13 cellular contexts compared by ENCODE assay signal in genomic region chr21:26800455-26801454, GRCh38. TPM values are rescaled to one million over a fixed set of nuclear protein-coding genes. Genes with fewer than 3 reads are reported as not detected.
DNase-seq lines count a peak whose midpoint lies in the region; ATAC-seq and TF ChIP-seq lines count a peak whose summit lies in the region.
"Had no signal": no experiment of that assay in that cellular context is flagged by ENCODE, and none has a peak within 500 bp of the region (broad histone marks: within the 10 kb centered on the region; RNA-seq: fewer than 3 reads in every experiment).

No MANE protein-coding gene starts in this region.

- peak overlapping the region; percentile 35 to 73 (median 56) for H3K27ac ChIP-seq in Peyer's patch
- H3K27ac ChIP-seq: HL-60 had no signal

- H3K36me3 ChIP-seq in Peyer's patch, result no peaks in the 10 kb centered on the region

- no peaks in the 10 kb centered on the region for H3K27me3 ChIP-seq in Peyer's patch

- no peaks in the 10 kb centered on the region for H3K4me1 ChIP-seq in Peyer's patch

- peaks cover 14% of the 10 kb centered on the region for H3K9me3 Mint-ChIP-seq in type B pancreatic cell

- no peak for TF ChIP-seq POLR2A in Peyer's patch (IDR thresholded peaks at IDR 0.05)

- DNase-seq in Peyer's patch, result no peak
- peak; percentile 85 for DNase-seq in fibroblast of gingiva (ENCODE audit: low read depth)
- DNase-seq in myocyte (ENCODE audit: low read depth), result peak; percentile 21
- DNase-seq in type B pancreatic cell (ENCODE audit: extremely low spot score, unreplicated experiment), result no peak
- DNase-seq in HT-29 (ENCODE audit: low spot score), result no peak
- DNase-seq in stimulated activated CD4-positive, alpha-beta T cell treated with anti-CD3 and anti-CD28 coated beads, Interleukin-2, amount 100 ng/mL, for 48 hours, result no peak
- DNase-seq in NCI-H510A treated with DMSO at 0.1 percent for 48 hours (lab: John Stamatoyannopoulos, UW), result no peak
- DNase-seq: activated T-cell treated with anti-CD3 and anti-CD28 coated beads, Interleukin-2, amount 50 U/mL, for 1 hour; DMS79; NCI-H1092 had no signal

- H3K27ac Mint-ChIP-seq in type B pancreatic cell, result peak overlapping the region; percentile 63
- H3K27ac Mint-ChIP-seq: progenitor cell of endocrine pancreas had no signal

- H3K4me1 Mint-ChIP-seq in type B pancreatic cell (ENCODE audit: unreplicated experiment), result peaks cover 70% of the 10 kb centered on the region

- TF ChIP-seq CTCF in Peyer's patch (IDR thresholded peaks at IDR 0.05) (no peak), type B pancreatic cell (conservative IDR thresholded peaks at IDR 0.05) (no peak)

- H3K4me3 ChIP-seq in Peyer's patch, result no peak overlapping the region

- no peak for ATAC-seq in HG03571 (IDR thresholded peaks at IDR 0.05; ENCODE audit: unreplicated experiment)

- peak overlapping the region; percentile 43 for H3K4me3 Mint-ChIP-seq in type B pancreatic cell

- H3K9me3 ChIP-seq in Peyer's patch, result no peaks in the 10 kb centered on the region

- H3K27me3 Mint-ChIP-seq in type B pancreatic cell, result no peaks in the 10 kb centered on the region
- H3K27me3 Mint-ChIP-seq: progenitor cell of endocrine pancreas had no signal

- no peaks in the 10 kb centered on the region for H3K36me3 Mint-ChIP-seq in type B pancreatic cell

RNA-seq across cellular contexts. Expression of gene ADAMTS1, which starts 44.5 kb away (rescaled TPM):
- 100 to 1,000 TPM in 1 of 4 donors, 10 to 100 TPM in 3; 11.0 to 150 (median 28.8) TPM for total RNA-seq in Peyer's patch
- total RNA-seq in myocyte, result 21.4 and 23.0 TPM in 2 replicates
- polyA plus RNA-seq in myocyte (2012), result 38.5 TPM
- total RNA-seq in type B pancreatic cell (ENCODE audit: low replicate concordance), result 34.9 and 77.3 TPM in 2 replicates
- not detected in 2 replicates for total RNA-seq in HT-29 (2014; rRNA removed; shearing (Covaris generic))

Comparison
In these comparisons a context has a peak if more than half of its experiments do, and no peak if none do; other contexts are left out.
1. DNase-seq: peak in fibroblast of gingiva (single experiment) and myocyte (single experiment); none in Peyer's patch (0 of 3), type B pancreatic cell (single experiment), HT-29 (single experiment), stimulated activated CD4-positive, alpha-beta T cell treated with anti-CD3 and anti-CD28 coated beads, Interleukin-2, amount 100 ng/mL, for 48 hours (0 of 2) and NCI-H510A treated with DMSO at 0.1 percent for 48 hours (single experiment).
2. RNA of gene ADAMTS1, which starts 44.5 kb away (total RNA-seq): 34.9 to 77.3 TPM in type B pancreatic cell, 11.0 to 150 TPM in Peyer's patch and 21.4 to 23.0 TPM in myocyte; not detected in HT-29; every median in the first group is over 10 times any median in the second.